ENCODE assay signal across 10 cellular contexts in the genomic region with DNA sequence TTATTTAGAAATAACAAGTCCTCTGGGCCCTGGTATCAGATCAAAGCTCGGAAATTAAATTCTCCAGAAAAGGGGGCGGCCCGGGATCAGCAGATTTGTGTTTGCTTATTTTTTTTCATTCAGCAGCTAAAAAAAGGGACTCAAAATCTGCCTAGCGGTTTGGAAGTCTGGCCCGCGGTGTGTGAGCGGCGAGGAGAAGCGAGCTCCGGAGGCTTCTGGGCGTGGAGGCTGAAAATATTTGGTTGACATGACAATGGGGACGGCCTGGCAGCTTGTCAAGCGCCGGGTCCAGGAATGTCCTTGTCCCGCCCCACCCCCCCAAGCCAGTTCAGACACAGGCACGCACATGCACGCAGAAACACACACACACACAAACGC. TPM values are rescaled to one million over a fixed set of nuclear protein-coding genes. Genes with fewer than 3 reads are reported as not detected.
DNase-seq lines count a peak whose midpoint lies in the region; ATAC-seq and TF ChIP-seq lines count a peak whose summit lies in the region.
"Had no signal": no experiment of that assay in that cellular context is flagged by ENCODE, and none has a peak within 500 bp of the region (broad histone marks: within the 10 kb centered on the region; RNA-seq: fewer than 3 reads in every experiment).

No MANE protein-coding gene starts in this region.

- TF ChIP-seq CTCF in fibroblast of the aortic adventitia (IDR thresholded peaks at IDR 0.05; ENCODE audit: insufficient read depth, low read length) = no peak
- no peak for TF ChIP-seq CTCF in nephron progenitor cell (IDR thresholded peaks at IDR 0.05)

- no peaks in the 10 kb centered on the region for H3K9me3 Mint-ChIP-seq in nephron progenitor cell

- DNase-seq in COLO829 (ENCODE audit: low spot score) (peak; percentile 85), RPMI7951 (ENCODE audit: low read depth) (peak; percentile 83), fibroblast of the aortic adventitia (ENCODE audit: low read depth) (peak; percentile 28), posterior cingulate gyrus (peak in 6 of 10 donors; percentile 26 to 88 (median 62)), nephron progenitor cell (no peak), NCI-H187 treated with DMSO at 0.1 percent for 48 hours (lab: John Stamatoyannopoulos, UW) (no peak)
- DNase-seq in stimulated activated naive CD4-positive, alpha-beta T cell (lab: John Stamatoyannopoulos, UW) = no peak

- peaks cover 31% of the 10 kb centered on the region for H3K27me3 Mint-ChIP-seq in nephron progenitor cell (ENCODE audit: low read depth, poor library complexity)
- H3K27me3 Mint-ChIP-seq: activated CD8-positive, alpha-beta memory T cell treated with anti-CD3 and anti-CD28 coated beads, Interleukin-2, amount 10 ng/mL, durations not matched to agents 7 days and 5 days had no signal

- H3K4me3 Mint-ChIP-seq in nephron progenitor cell = no peak overlapping the region
- H3K4me3 Mint-ChIP-seq: activated CD8-positive, alpha-beta memory T cell treated with anti-CD3 and anti-CD28 coated beads, Interleukin-2, amount 10 ng/mL, durations not matched to agents 7 days and 5 days had no signal

- intact Hi-C loops in posterior cingulate gyrus (cut with DNase I) = loop anchor here (2.0 kb wide), 1 partner anchor 185 kb away; a partner anchor contains a TSS

- H3K4me1 Mint-ChIP-seq in nephron progenitor cell = peaks cover 43% of the 10 kb centered on the region
- H3K4me1 Mint-ChIP-seq: activated CD8-positive, alpha-beta memory T cell treated with anti-CD3 and anti-CD28 coated beads, Interleukin-2, amount 10 ng/mL, durations not matched to agents 7 days and 5 days had no signal

- no peak overlapping the region for H3K27ac Mint-ChIP-seq in nephron progenitor cell
- H3K27ac Mint-ChIP-seq: activated CD8-positive, alpha-beta memory T cell treated with anti-CD3 and anti-CD28 coated beads, Interleukin-2, amount 10 ng/mL, durations not matched to agents 7 days and 5 days; naive thymus-derived CD8-positive, alpha-beta T cell had no signal

- H3K36me3 Mint-ChIP-seq in nephron progenitor cell (ENCODE audit: low read depth) = no peaks in the 10 kb centered on the region
- H3K36me3 Mint-ChIP-seq: activated CD8-positive, alpha-beta memory T cell treated with anti-CD3 and anti-CD28 coated beads, Interleukin-2, amount 10 ng/mL, durations not matched to agents 7 days and 5 days; naive thymus-derived CD8-positive, alpha-beta T cell had no signal

- no peak overlapping the region for H3K4me3 ChIP-seq in fibroblast of the aortic adventitia (ENCODE audit: low read depth, low read length)

- ATAC-seq in GM19324 (IDR thresholded peaks at IDR 0.05; ENCODE audit: low FRiP score, unreplicated experiment) = no peak

RNA-seq across cellular contexts. Expression of a gene that starts 43.4 kb away (rescaled TPM):
- not detected in 2 replicates for total RNA-seq in RPMI7951 (2014; rRNA removed; shearing (Covaris generic))
- not detected in 2 replicates for total RNA-seq in fibroblast of the aortic adventitia (ENCODE audit: low replicate concordance)
- total RNA-seq: activated CD8-positive, alpha-beta memory T cell treated with anti-CD3 and anti-CD28 coated beads, Interleukin-2, amount 10 ng/mL, durations not matched to agents 7 days and 5 days; naive thymus-derived CD8-positive, alpha-beta T cell had no signal

Comparison
In these comparisons a context has a peak if more than half of its experiments do, and no peak if none do; other contexts are left out.
1. DNase-seq: peak in COLO829 (single experiment), RPMI7951 (single experiment), fibroblast of the aortic adventitia (single experiment) and posterior cingulate gyrus (6 of 10); none in stimulated activated naive CD4-positive, alpha-beta T cell (0 of 6), nephron progenitor cell (single experiment) and NCI-H187 treated with DMSO at 0.1 percent for 48 hours (single experiment).